Comparison of ENCODE assay signal across 8 cellular contexts in the genomic region with DNA sequence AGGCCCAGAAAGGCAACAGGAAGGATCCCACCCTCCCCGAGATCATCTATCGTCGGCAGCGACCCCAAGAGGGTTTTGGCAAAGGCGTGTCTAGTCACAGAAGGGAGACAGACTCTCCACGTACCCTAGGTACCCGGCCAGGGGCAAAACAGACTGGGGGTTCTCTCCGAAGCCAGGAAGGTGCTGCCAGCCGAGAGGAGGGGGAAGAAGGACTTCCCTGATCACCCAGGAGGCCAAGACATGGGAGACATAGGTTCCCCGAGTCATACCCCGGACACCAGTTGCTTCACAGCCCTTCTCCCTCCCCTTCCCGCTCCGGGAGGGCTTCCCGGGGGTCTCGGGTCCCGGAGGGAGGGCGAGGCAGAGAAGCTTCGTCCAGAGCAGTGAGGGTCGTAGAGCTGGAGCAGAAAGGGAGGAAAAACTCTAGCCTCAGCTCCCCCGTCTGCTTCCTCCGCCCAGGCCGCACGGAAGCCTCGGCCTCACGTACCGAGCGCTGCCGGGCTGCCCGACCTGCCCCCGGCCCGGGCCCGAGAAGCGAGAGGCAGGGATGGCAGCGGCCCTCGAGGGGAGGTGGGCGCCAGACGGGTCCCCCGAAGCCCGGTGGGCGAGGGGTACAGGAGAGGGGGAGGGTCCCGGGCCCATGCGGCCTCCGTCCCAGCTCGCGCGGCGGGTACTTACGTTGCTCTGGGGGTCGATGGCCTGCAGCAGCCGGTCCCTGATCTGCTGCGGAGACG. TPM values are rescaled to one million over a fixed set of nuclear protein-coding genes. Genes with fewer than 3 reads are reported as not detected.
DNase-seq lines count a peak whose midpoint lies in the region; ATAC-seq and TF ChIP-seq lines count a peak whose summit lies in the region.

No MANE protein-coding gene starts in this region.

- H3K36me3 ChIP-seq in gastroesophageal sphincter = peaks cover 0 to 47% of the 10 kb centered on the region in 2 donors

- peaks cover 2 to 52% (median 32%) of the 10 kb centered on the region in 3 donors for H3K4me1 ChIP-seq in gastroesophageal sphincter

- H3K27ac ChIP-seq in gastroesophageal sphincter = peak overlapping the region; percentile 79 to 99 (median 96)

- no peaks in the 10 kb centered on the region for H3K9me3 ChIP-seq in gastroesophageal sphincter

- peak overlapping the region; percentile 98 to 99 for H3K4me3 ChIP-seq in gastroesophageal sphincter

- DNase-seq in EH (ENCODE audit: low read depth) (peak; percentile 15), retina (peak; percentile 20), GM19240 (ENCODE audit: insufficient read length, low spot score) (no peak)
- DNase-seq in activated T-cell treated with anti-CD3 and anti-CD28 coated beads, Interleukin-2, amount 50 U/mL, for 4 hours = no peak

- no peak for TF ChIP-seq POLR2A in gastroesophageal sphincter (IDR thresholded peaks at IDR 0.05)

- TF ChIP-seq EP300 in gastroesophageal sphincter (IDR thresholded peaks at IDR 0.05) = no peak

- WGBS in gastroesophageal sphincter (ENCODE audit: low coverage in 1 of 2), 2 donors = 2% methylated on average over 6 to 7 of the region's 52 CpGs

- no peaks in the 10 kb centered on the region for H3K27me3 ChIP-seq in gastroesophageal sphincter

- no peaks in the 10 kb centered on the region for H3K9me3 Mint-ChIP-seq in activated T-cell treated with anti-CD3 and anti-CD28 coated beads, Interleukin-2, amount 50 U/mL, for 4 hours

- ATAC-seq in HG03521 (IDR thresholded peaks at IDR 0.05; ENCODE audit: unreplicated experiment) = peak; percentile 3
- ATAC-seq in activated T-cell treated with anti-CD3 and anti-CD28 coated beads, Interleukin-2, amount 50 U/mL, for 4 hours = no peak
- ATAC-seq in gastroesophageal sphincter = no peak
- no peak for ATAC-seq in HG03378 (IDR thresholded peaks at IDR 0.05; ENCODE audit: unreplicated experiment)
- no peak for ATAC-seq in HG03025 (IDR thresholded peaks at IDR 0.05; ENCODE audit: low FRiP score, unreplicated experiment)

- H3K36me3 Mint-ChIP-seq in activated T-cell treated with anti-CD3 and anti-CD28 coated beads, Interleukin-2, amount 50 U/mL, for 4 hours (ENCODE audit: insufficient read depth) = peaks cover 18% of the 10 kb centered on the region

- H3K4me1 Mint-ChIP-seq in activated T-cell treated with anti-CD3 and anti-CD28 coated beads, Interleukin-2, amount 50 U/mL, for 4 hours (ENCODE audit: low read depth) = peaks cover 47% of the 10 kb centered on the region

- peak overlapping the region; percentile 95 for H3K4me3 Mint-ChIP-seq in activated T-cell treated with anti-CD3 and anti-CD28 coated beads, Interleukin-2, amount 50 U/mL, for 4 hours

- no peak for TF ChIP-seq CTCF in gastroesophageal sphincter (IDR thresholded peaks at IDR 0.05)

- H3K27me3 Mint-ChIP-seq in activated T-cell treated with anti-CD3 and anti-CD28 coated beads, Interleukin-2, amount 50 U/mL, for 4 hours (ENCODE audit: low read depth) = no peaks in the 10 kb centered on the region

RNA-seq across cellular contexts. Expression of a gene that starts 0.6 kb away (rescaled TPM):
- total RNA-seq in activated T-cell treated with anti-CD3 and anti-CD28 coated beads, Interleukin-2, amount 50 U/mL, for 4 hours = 10 to 100 TPM; 17.4 to 19.5 (median 18.2) TPM
- 10 to 100 TPM in 1 of 4 donors, 1 to 10 TPM in 3; 5.8 to 10.5 (median 8.3) TPM for total RNA-seq in gastroesophageal sphincter

RNA-seq across cellular contexts. Expression of a gene that starts 32.6 kb away (rescaled TPM):
- total RNA-seq in activated T-cell treated with anti-CD3 and anti-CD28 coated beads, Interleukin-2, amount 50 U/mL, for 4 hours = 10 to 100 TPM; 55.3 to 60.2 (median 60.2) TPM
- 100 to 1,000 TPM in 1 of 4 donors, 10 to 100 TPM in 3; 73.4 to 112 (median 86.0) TPM for total RNA-seq in gastroesophageal sphincter

RNA-seq across cellular contexts. Expression of a gene that starts 33.6 kb away (rescaled TPM):
- under 1 TPM; 0.27 to 0.89 (median 0.45) TPM for total RNA-seq in activated T-cell treated with anti-CD3 and anti-CD28 coated beads, Interleukin-2, amount 50 U/mL, for 4 hours
- 10 to 100 TPM in 1 of 4 donors, 1 to 10 TPM in 3; 7.1 to 18.8 (median 8.8) TPM for total RNA-seq in gastroesophageal sphincter

RNA-seq across cellular contexts. Expression of a gene that starts 55.1 kb away (rescaled TPM):
- 10 to 100 TPM; 48.1 to 48.5 (median 48.1) TPM for total RNA-seq in activated T-cell treated with anti-CD3 and anti-CD28 coated beads, Interleukin-2, amount 50 U/mL, for 4 hours
- total RNA-seq in gastroesophageal sphincter = 10 to 100 TPM; 24.9 to 35.5 (median 29.7) TPM

Comparison
In these comparisons a context has a peak if more than half of its experiments do, and no peak if none do; other contexts are left out.
1. DNase-seq: peak in EH (single experiment) and retina (single experiment); none in activated T-cell treated with anti-CD3 and anti-CD28 coated beads, Interleukin-2, amount 50 U/mL, for 4 hours (single experiment) and GM19240 (single experiment).
2. RNA of a gene that starts 33.6 kb away (total RNA-seq): 7.1 to 18.8 TPM in gastroesophageal sphincter; 0.27 to 0.89 TPM in activated T-cell treated with anti-CD3 and anti-CD28 coated beads, Interleukin-2, amount 50 U/mL, for 4 hours; every median in the first group is over 4 times any median in the second.